Comparison of ENCODE assay signal across 23 cellular contexts in the genomic region with DNA sequence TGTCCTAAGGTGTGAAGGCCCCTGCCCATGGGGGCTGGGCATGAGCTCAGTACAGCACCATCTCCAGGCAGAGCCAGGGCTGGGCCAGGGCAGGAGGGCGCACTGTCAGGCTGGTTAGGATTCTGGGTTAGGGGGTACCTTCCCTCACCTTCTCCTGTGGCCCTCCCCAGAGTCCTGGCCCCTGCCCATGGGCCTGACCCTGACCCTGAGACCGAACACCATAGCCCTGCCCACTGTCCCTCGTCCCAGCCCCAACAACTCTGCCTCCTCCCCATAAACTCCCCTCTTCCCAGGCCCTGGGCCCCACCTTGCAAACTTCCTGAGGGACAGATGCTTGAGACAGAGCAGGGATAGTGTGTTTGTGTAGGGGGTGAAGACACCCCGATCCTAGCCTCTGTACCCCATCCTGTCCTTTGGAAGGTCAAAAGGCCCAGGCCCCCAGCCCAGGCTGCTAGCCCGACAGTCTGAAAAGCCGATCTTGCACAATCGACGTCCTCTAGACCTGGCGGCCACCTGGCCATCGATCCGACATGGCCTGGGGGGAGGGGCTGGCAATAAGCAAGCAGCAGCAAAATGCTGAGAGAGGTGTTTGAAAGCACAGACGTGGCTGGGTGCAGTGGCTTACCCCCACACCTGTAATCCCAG. TPM values are rescaled to one million over a fixed set of nuclear protein-coding genes. Genes with fewer than 3 reads are reported as not detected.
DNase-seq lines count a peak whose midpoint lies in the region; ATAC-seq and TF ChIP-seq lines count a peak whose summit lies in the region.
"Had no signal": no experiment of that assay in that cellular context is flagged by ENCODE, and none has a peak within 500 bp of the region (broad histone marks: within the 10 kb centered on the region; RNA-seq: fewer than 3 reads in every experiment).

No MANE protein-coding gene starts in this region.

- DNase-seq in NCI-H2171 treated with DMSO at 0.1 percent for 48 hours (lab: John Stamatoyannopoulos, UW) = peak; percentile 7
- DNase-seq in NCI-H2171 (lab: John Stamatoyannopoulos, UW) = no peak
- DNase-seq in mucosa of gallbladder (ENCODE audit: low spot score) = peak; percentile 64
- no peak for DNase-seq in NCI-H69 (lab: John Stamatoyannopoulos, UW)
- no peak for DNase-seq in activated CD8-positive, alpha-beta T cell treated with anti-CD3 and anti-CD28 coated beads for 36 hours
- DNase-seq in retina = no peak
- DNase-seq: 8988T; AML-193; C1 segment of cervical spinal cord; CD8-positive, alpha-beta T cell; KG1; NCI-H1092; NCI-H1436; NCI-H2029; NCI-H345; NCI-H524; NCI-H82; Peyer's patch; SJCRH30 had no signal

- H3K36me3 Mint-ChIP-seq in activated CD8-positive, alpha-beta T cell treated with anti-CD3 and anti-CD28 coated beads for 36 hours (ENCODE audit: low read depth) = peaks cover 2% of the 10 kb centered on the region

- no peak overlapping the region for H3K4me3 Mint-ChIP-seq in activated CD8-positive, alpha-beta T cell treated with anti-CD3 and anti-CD28 coated beads for 36 hours
- H3K4me3 Mint-ChIP-seq: CD8-positive, alpha-beta T cell had no signal

- intact Hi-C loops in activated CD8-positive, alpha-beta T cell treated with anti-CD3 and anti-CD28 coated beads for 36 hours (cut with micrococcal nuclease) = no loop called here

- POLR2A ChIA-PET in activated CD8-positive, alpha-beta T cell treated with anti-CD3 and anti-CD28 coated beads for 36 hours (lab: Charles Lee) = no interaction called here

- H3K27ac Mint-ChIP-seq in activated CD8-positive, alpha-beta T cell treated with anti-CD3 and anti-CD28 coated beads for 36 hours = no peak overlapping the region
- H3K27ac Mint-ChIP-seq: CD8-positive, alpha-beta T cell had no signal

- H3K9me3 Mint-ChIP-seq in activated CD8-positive, alpha-beta T cell treated with anti-CD3 and anti-CD28 coated beads for 36 hours = no peaks in the 10 kb centered on the region
- H3K9me3 Mint-ChIP-seq: CD8-positive, alpha-beta T cell had no signal

- TF ChIP-seq CTCF in activated CD8-positive, alpha-beta T cell treated with anti-CD3 and anti-CD28 coated beads for 36 hours (IDR thresholded peaks at IDR 0.05) = no peak

- H3K4me1 Mint-ChIP-seq in activated CD8-positive, alpha-beta T cell treated with anti-CD3 and anti-CD28 coated beads for 36 hours (ENCODE audit: low read depth) = peaks cover 20% of the 10 kb centered on the region

- H3K27me3 Mint-ChIP-seq in activated CD8-positive, alpha-beta T cell treated with anti-CD3 and anti-CD28 coated beads for 36 hours = no peaks in the 10 kb centered on the region

- ATAC-seq in esophagus mucosa (peak; percentile 28), HG02610 (IDR thresholded peaks at IDR 0.05; ENCODE audit: unreplicated experiment) (no peak)
- ATAC-seq in activated CD8-positive, alpha-beta T cell treated with anti-CD3 and anti-CD28 coated beads for 36 hours = no peak
- ATAC-seq: CD8-positive, alpha-beta T cell had no signal

- CTCF ChIA-PET in activated CD8-positive, alpha-beta T cell treated with anti-CD3 and anti-CD28 coated beads for 36 hours (lab: Charles Lee) = no interaction called here

RNA-seq across cellular contexts. Expression of gene TMPRSS6, which starts 2.7 kb away (rescaled TPM):
- total RNA-seq in esophagus mucosa (not detected), mucosa of gallbladder (9.2 TPM)
- 10 to 100 TPM; 11.3 to 12.4 TPM for total RNA-seq in activated CD8-positive, alpha-beta T cell treated with anti-CD3 and anti-CD28 coated beads for 36 hours
- total RNA-seq: Daoy, H4, SJCRH30 had no signal

RNA-seq across cellular contexts. Expression of gene IL2RB, which starts 37.5 kb away (rescaled TPM):
- total RNA-seq in esophagus mucosa = 3.1 TPM
- total RNA-seq in mucosa of gallbladder = 6.0 TPM
- total RNA-seq in activated CD8-positive, alpha-beta T cell treated with anti-CD3 and anti-CD28 coated beads for 36 hours = 100 to 1,000 TPM; 263 to 268 TPM
- total RNA-seq: Daoy had no signal

Comparison
In these comparisons a context has a peak if more than half of its experiments do, and no peak if none do; other contexts are left out.
1. DNase-seq: peak in NCI-H2171 treated with DMSO at 0.1 percent for 48 hours (single experiment) and mucosa of gallbladder (single experiment); none in NCI-H2171 (single experiment), NCI-H69 (single experiment), activated CD8-positive, alpha-beta T cell treated with anti-CD3 and anti-CD28 coated beads for 36 hours (single experiment) and retina (single experiment).
2. RNA of gene TMPRSS6, which starts 2.7 kb away (total RNA-seq): 11.3 to 12.4 TPM in activated CD8-positive, alpha-beta T cell treated with anti-CD3 and anti-CD28 coated beads for 36 hours and 9.2 TPM in mucosa of gallbladder (single experiment); not detected in esophagus mucosa (single experiment); every median in the first group is over 10 times any median in the second.
3. RNA of gene IL2RB, which starts 37.5 kb away (total RNA-seq): 263 to 268 TPM in activated CD8-positive, alpha-beta T cell treated with anti-CD3 and anti-CD28 coated beads for 36 hours; 6.0 TPM in mucosa of gallbladder (single experiment) and 3.1 TPM in esophagus mucosa (single experiment); every median in the first group is over 10 times any median in the second.